18 cellular contexts compared by ENCODE assay signal in genomic region chr10:6168059-6168458, GRCh38. TPM values are rescaled to one million over a fixed set of nuclear protein-coding genes. Genes with fewer than 3 reads are reported as not detected.
DNase-seq lines count a peak whose midpoint lies in the region; ATAC-seq and TF ChIP-seq lines count a peak whose summit lies in the region.
"Had no signal": no experiment of that assay in that cellular context is flagged by ENCODE, and none has a peak within 500 bp of the region (broad histone marks: within the 10 kb centered on the region; RNA-seq: fewer than 3 reads in every experiment).

No MANE protein-coding gene starts in this region.

- CTCF ChIA-PET in CD4-positive, alpha-beta memory T cell (lab: Charles Lee; ENCODE audit: partially characterized antibody), result interaction anchor here (0.7 to 3.0 kb wide), 11 partner anchors 12 to 242 kb away, joined by 3 to 22 read pairs (median 4); partner anchors contain the start of gene PFKFB3

- peak overlapping the region in 4 of 11 experiments; percentile 3 to 26 (median 12); a peak in 2 of 22 replicates for H3K9ac ChIP-seq in BLaER1 treated with 17β-estradiol and CSF1 and Interleukin-3, amounts not matched to agents 10 nM and 100 nM

- H4K20me1 ChIP-seq in BLaER1 treated with 17β-estradiol and CSF1 and Interleukin-3, amounts not matched to agents 10 nM and 100 nM, result peaks cover 66 to 84% (median 78%) of the 10 kb centered on the region in 11 experiments; a peak in 21 of 22 replicates

- TF ChIP-seq CTCF in natural killer cell (IDR thresholded peaks at IDR 0.05) (no peak), GM10266 (IDR thresholded peaks at IDR 0.05; ENCODE audit: control insufficient read depth, insufficient read depth, low read depth, missing control alignments) (no peak)

- H3K27ac Mint-ChIP-seq in CD4-positive, alpha-beta memory T cell, result peak overlapping the region; percentile 23 to 92 (median 64)
- peak overlapping the region; percentile 79 for H3K27ac Mint-ChIP-seq in activated naive CD8-positive, alpha-beta T cell
- H3K27ac Mint-ChIP-seq in natural killer cell, result peak overlapping the region; percentile 58 to 90

- H3K36me3 ChIP-seq in BLaER1 treated with 17β-estradiol and CSF1 and Interleukin-3, amounts not matched to agents 10 nM and 100 nM, result peaks cover 16 to 40% (median 25%) of the 10 kb centered on the region in 11 experiments; a peak in 19 of 22 replicates
- H3K36me3 ChIP-seq in CD4-positive, alpha-beta memory T cell (ENCODE audit: insufficient read depth, low read length), result peaks cover 9% of the 10 kb centered on the region
- H3K36me3 ChIP-seq: lower lobe of right lung, prostate gland had no signal

- no peak overlapping the region for H3K4me3 ChIP-seq in BLaER1 treated with 17β-estradiol and CSF1 and Interleukin-3, amounts not matched to agents 10 nM and 100 nM
- no peak overlapping the region for H3K4me3 ChIP-seq in CD4-positive, alpha-beta memory T cell (ENCODE audit: low read length in 2 of 2)
- H3K4me3 ChIP-seq: lower lobe of right lung, prostate gland, SJSA1, thoracic aorta had no signal

- POLR2A ChIA-PET in CD4-positive, alpha-beta memory T cell (lab: Charles Lee; ENCODE audit: partially characterized antibody), result interaction anchor here (1.0 to 2.2 kb wide), 2 partner anchors 35 to 181 kb away, joined by 3 to 5 read pairs; partner anchors contain the start of gene PFKFB3

- no peaks in the 10 kb centered on the region for H3K27me3 ChIP-seq in BLaER1 treated with 17β-estradiol and CSF1 and Interleukin-3, amounts not matched to agents 10 nM and 100 nM
- H3K27me3 ChIP-seq in CD4-positive, alpha-beta memory T cell (ENCODE audit: insufficient read depth, low read length), result no peaks in the 10 kb centered on the region
- H3K27me3 ChIP-seq: SJSA1 had no signal

- DNase-seq in CD4-positive, alpha-beta memory T cell, result no peak
- DNase-seq in natural killer cell (no peak), NCI-H2171 treated with DMSO at 0.1 percent for 48 hours (lab: John Stamatoyannopoulos, UW) (no peak), NOMO-1 treated with DMSO at 0.1 percent for 48 hours (lab: John Stamatoyannopoulos, UW; ENCODE audit: unreplicated experiment) (no peak), GM10266 (ENCODE audit: extremely low spot score) (no peak)
- DNase-seq: central memory CD4-positive, alpha-beta T cell; head of caudate nucleus; lower lobe of right lung; NCI-H1105 treated with DMSO at 0.1 percent for 48 hours; NCI-H69; T1000 had no signal

- intact Hi-C loops in CD4-positive, alpha-beta memory T cell (cut with micrococcal nuclease), result no loop called here
- intact Hi-C loops in natural killer cell (cut with micrococcal nuclease), result no loop called here

- no peaks in the 10 kb centered on the region for H3K27me3 Mint-ChIP-seq in CD4-positive, alpha-beta memory T cell
- H3K27me3 Mint-ChIP-seq in activated naive CD8-positive, alpha-beta T cell, result no peaks in the 10 kb centered on the region
- no peaks in the 10 kb centered on the region for H3K27me3 Mint-ChIP-seq in natural killer cell (ENCODE audit: low read depth in 2 of 2)

- peak overlapping the region in 10 of 11 experiments; percentile 65 to 93 (median 84); a peak in 12 of 22 replicates for H3K4me2 ChIP-seq in BLaER1 treated with 17β-estradiol and CSF1 and Interleukin-3, amounts not matched to agents 10 nM and 100 nM

- no peaks in the 10 kb centered on the region for H3K9me3 ChIP-seq in BLaER1 treated with 17β-estradiol and CSF1 and Interleukin-3, amounts not matched to agents 10 nM and 100 nM (replicated peaks in 1 of 11)
- H3K9me3 ChIP-seq in CD4-positive, alpha-beta memory T cell (ENCODE audit: control insufficient read depth in 1 of 2, low read length in 2 of 2), result no peaks in the 10 kb centered on the region
- H3K9me3 ChIP-seq: lower lobe of right lung, prostate gland, SJSA1, thoracic aorta had no signal

- H3K27ac ChIP-seq in BLaER1 treated with 17β-estradiol and CSF1 and Interleukin-3, amounts not matched to agents 10 nM and 100 nM, result peak overlapping the region in 1 of 11 experiments; percentile 23; a peak in 1 of 22 replicates
- H3K27ac ChIP-seq in CD4-positive, alpha-beta memory T cell (ENCODE audit: low read depth, low read length), result no peak overlapping the region
- H3K27ac ChIP-seq: lower lobe of right lung, prostate gland, SJSA1 had no signal

- H3K4me1 ChIP-seq in BLaER1 treated with 17β-estradiol and CSF1 and Interleukin-3, amounts not matched to agents 10 nM and 100 nM, result peaks cover 74 to 95% (median 85%) of the 10 kb centered on the region in 10 experiments
- peaks cover 81% of the 10 kb centered on the region for H3K4me1 ChIP-seq in CD4-positive, alpha-beta memory T cell (ENCODE audit: insufficient read depth, low read length)
- H3K4me1 ChIP-seq: prostate gland had no signal

- H3K4me3 Mint-ChIP-seq in CD4-positive, alpha-beta memory T cell, result peak overlapping the region in 1 of 8 donors; percentile 57
- H3K4me3 Mint-ChIP-seq in activated naive CD8-positive, alpha-beta T cell, result no peak overlapping the region
- no peak overlapping the region for H3K4me3 Mint-ChIP-seq in natural killer cell

- peaks cover 0 to 25% of the 10 kb centered on the region in 2 donors for H3K36me3 Mint-ChIP-seq in CD4-positive, alpha-beta memory T cell
- H3K36me3 Mint-ChIP-seq in activated naive CD8-positive, alpha-beta T cell, result peaks cover 3% of the 10 kb centered on the region
- no peaks in the 10 kb centered on the region for H3K36me3 Mint-ChIP-seq in natural killer cell

- peaks cover 39 to 88% (median 61%) of the 10 kb centered on the region in 4 donors for H3K4me1 Mint-ChIP-seq in CD4-positive, alpha-beta memory T cell
- H3K4me1 Mint-ChIP-seq in activated naive CD8-positive, alpha-beta T cell (ENCODE audit: low read depth), result peaks cover 69% of the 10 kb centered on the region
- peaks cover 52 to 55% of the 10 kb centered on the region in 2 donors for H3K4me1 Mint-ChIP-seq in natural killer cell

- ATAC-seq in natural killer cell (no peak), esophagus mucosa (no peak)
- ATAC-seq: activated CD4-positive, CD25-positive, alpha-beta regulatory T cell treated with anti-CD3 and anti-CD28 coated beads, Interleukin-2, amount 50 U/mL, for 24 hours; lower lobe of right lung had no signal

- no peaks in the 10 kb centered on the region for H3K9me3 Mint-ChIP-seq in CD4-positive, alpha-beta memory T cell
- H3K9me3 Mint-ChIP-seq in activated naive CD8-positive, alpha-beta T cell (ENCODE audit: low read depth), result no peaks in the 10 kb centered on the region
- no peaks in the 10 kb centered on the region for H3K9me3 Mint-ChIP-seq in natural killer cell

RNA-seq across cellular contexts. Expression of gene PFKFB3, which starts 34.7 kb away (rescaled TPM):
- total RNA-seq in CD4-positive, alpha-beta memory T cell, result 10 to 100 TPM; 55.7 to 67.1 TPM
- polyA plus RNA-seq in CD4-positive, alpha-beta memory T cell, result 10 to 100 TPM; 11.8 to 16.0 TPM
- 10 to 100 TPM; 33.4 to 59.7 (median 39.0) TPM for total RNA-seq in natural killer cell
- 48.2 TPM for total RNA-seq in esophagus mucosa
